ENCODE assay signal across 9 cellular contexts in genomic region chr20:44384423-44385027, GRCh38. TPM values are rescaled to one million over a fixed set of nuclear protein-coding genes. Genes with fewer than 3 reads are reported as not detected.
A peak's percentile ranks its signal among the peaks of the same experiment; 100 is the strongest.
DNase-seq lines count a peak whose midpoint lies in the region; ATAC-seq, FAIRE-seq and TF ChIP-seq lines count a peak whose summit lies in the region.
"Had no signal": no experiment of that assay in that cellular context is flagged by ENCODE, and none has a peak within 500 bp of the region (broad histone marks: within the 10 kb centered on the region; RNA-seq: fewer than 3 reads in every experiment).

No MANE protein-coding gene starts in this region.

- no peak overlapping the region for H3K27ac ChIP-seq in esophagus squamous epithelium

- TF ChIP-seq CTCF in esophagus squamous epithelium (IDR thresholded peaks at IDR 0.05): peak; percentile 65 to 79 (median 72)
- TF ChIP-seq CTCF in nephron (IDR thresholded peaks at IDR 0.05; ENCODE audit: unreplicated experiment in 3 of 3): peak; percentile 78 to 88 (median 81)

- H3K4me1 Mint-ChIP-seq in nephron: peaks cover 13% of the 10 kb centered on the region

- ATAC-seq in stimulated activated naive CD8-positive, alpha-beta T cell treated with anti-CD3 and anti-CD28 coated beads, Interleukin-15, Interleukin-2, amounts not matched to agents 100 U/mL and 50 U/mL, for 24 hours: peak; percentile 63
- no peak for ATAC-seq in GM18498 (IDR thresholded peaks at IDR 0.05; ENCODE audit: unreplicated experiment)

- no peaks in the 10 kb centered on the region for H3K9me3 ChIP-seq in esophagus squamous epithelium

- DNase-seq in DMS53 treated with DMSO at 0.1 percent for 48 hours (lab: John Stamatoyannopoulos, UW; ENCODE audit: unreplicated experiment) (peak; percentile 77), HTR-8/SVneo (ENCODE audit: insufficient read length, low spot score) (peak; percentile 88), OCI-M2 (lab: John Stamatoyannopoulos, UW; ENCODE audit: unreplicated experiment) (peak; percentile 40), activated T-cell treated with anti-CD3 and anti-CD28 coated beads for 4 hours (peak; percentile 82), esophagus squamous epithelium (lab: John Stamatoyannopoulos, UW) (no peak)
- peak; percentile 91 for DNase-seq in stimulated activated naive CD8-positive, alpha-beta T cell treated with anti-CD3 and anti-CD28 coated beads, Interleukin-15, Interleukin-2, amounts not matched to agents 100 U/mL and 50 U/mL, for 24 hours

- FAIRE-seq in HTR-8/SVneo (lab: Jason Lieb, UNC): peak; percentile 96

- intact Hi-C loops in esophagus squamous epithelium (cut with DNase I): no loop called here

- H3K36me3 ChIP-seq in esophagus squamous epithelium: no peaks in the 10 kb centered on the region

- peaks cover 0 to 71% (median 0%) of the 10 kb centered on the region in 4 donors for H3K27me3 ChIP-seq in esophagus squamous epithelium

- H3K27me3 Mint-ChIP-seq in nephron (ENCODE audit: low read depth): peaks cover 23% of the 10 kb centered on the region

- no peak overlapping the region for H3K4me3 ChIP-seq in esophagus squamous epithelium

- no peaks in the 10 kb centered on the region for H3K36me3 Mint-ChIP-seq in nephron (ENCODE audit: low read depth)
- H3K36me3 Mint-ChIP-seq: activated naive CD4-positive, alpha-beta T cell treated with anti-CD3 and anti-CD28 coated beads, Interleukin-2, amount 50 U/mL, for 24 hours had no signal

- no peaks in the 10 kb centered on the region for H3K9me3 Mint-ChIP-seq in nephron
- H3K9me3 Mint-ChIP-seq: activated naive CD4-positive, alpha-beta T cell treated with anti-CD3 and anti-CD28 coated beads, Interleukin-2, amount 50 U/mL, for 24 hours had no signal

- no peak overlapping the region for H3K27ac Mint-ChIP-seq in nephron
- H3K27ac Mint-ChIP-seq: activated naive CD4-positive, alpha-beta T cell treated with anti-CD3 and anti-CD28 coated beads, Interleukin-2, amount 50 U/mL, for 24 hours had no signal

- no peak overlapping the region for H3K4me3 Mint-ChIP-seq in nephron
- H3K4me3 Mint-ChIP-seq: activated naive CD4-positive, alpha-beta T cell treated with anti-CD3 and anti-CD28 coated beads, Interleukin-2, amount 50 U/mL, for 24 hours had no signal

- 14% methylated on average over 8 to 9 of the region's 9 CpGs for WGBS in esophagus squamous epithelium, 2 donors

- H3K4me1 ChIP-seq in esophagus squamous epithelium: peaks cover 6 to 9% (median 6%) of the 10 kb centered on the region in 3 donors

- no peak for TF ChIP-seq POLR2A in esophagus squamous epithelium (IDR thresholded peaks at IDR 0.05)

RNA-seq across cellular contexts. Expression of gene HNF4A, which starts 29.0 kb away (rescaled TPM):
- not detected for total RNA-seq in esophagus squamous epithelium

RNA-seq across cellular contexts. Expression of gene R3HDML, which starts 47.7 kb away (rescaled TPM):
- total RNA-seq in esophagus squamous epithelium: not detected
